ENCODE assay signal across 34 cellular contexts in genomic region chr17:6243186-6243585, GRCh38.
"Had no signal": no experiment of that assay in that cellular context is flagged by ENCODE, and none has a peak within 500 bp of the region (broad histone marks: within the 10 kb centered on the region; RNA-seq: fewer than 3 reads in every experiment).

No MANE protein-coding gene starts in this region.

- H3K27me3 ChIP-seq: ascending aorta had no signal

- H3K4me3 Mint-ChIP-seq: activated CD4-positive, alpha-beta memory T cell treated with anti-CD3 and anti-CD28 coated beads, Interleukin-2, amount 10 ng/mL, durations not matched to agents 7 days and 5 days; activated CD4-positive, alpha-beta T cell treated with anti-CD3 and anti-CD28 coated beads for 36 hours; activated CD4-positive, alpha-beta T cell treated with anti-CD3 and anti-CD28 coated beads, Interleukin-2, amount 10 ng/mL, durations not matched to agents 7 days and 5 days; activated CD8-positive, alpha-beta memory T cell treated with anti-CD3 and anti-CD28 coated beads, Interleukin-2, amount 10 ng/mL, durations not matched to agents 7 days and 5 days; activated CD8-positive, alpha-beta T cell treated with anti-CD3 and anti-CD28 coated beads, Interleukin-2, amount 10 ng/mL, durations not matched to agents 7 days and 5 days; activated naive CD4-positive, alpha-beta T cell treated with anti-CD3 and anti-CD28 coated beads, Interleukin-2, amount 10 ng/mL, durations not matched to agents 7 days and 5 days; activated naive CD4-positive, alpha-beta T cell treated with anti-CD3 and anti-CD28 coated beads, Interleukin-2, amount 50 U/mL, for 24 hours; activated naive CD8-positive, alpha-beta T cell; activated naive CD8-positive, alpha-beta T cell treated with anti-CD3 and anti-CD28 coated beads, Interleukin-2, amount 10 ng/mL, durations not matched to agents 7 days and 5 days; activated naive CD8-positive, alpha-beta T cell treated with anti-CD3 and anti-CD28 coated beads, Interleukin-2, amount 50 U/mL, for 24 hours; activated T-cell treated with anti-CD3 and anti-CD28 coated beads, Interleukin-2, amount 50 U/mL, for 24 hours; brain; T-helper 1 cell treated with Interleukin-12 subunit alpha and Interleukin-12 subunit beta and Interleukin-4 antibody, amounts not matched to agents 30 μg/mL and 1 μg/mL, for 36 hours; T-helper 2 cell treated with Interferon-gamma antibody and Interleukin-4, amounts not matched to agents 5 μg/mL and 100 μg/mL, for 36 hours had no signal

- H3K4me1 Mint-ChIP-seq: activated CD4-positive, alpha-beta memory T cell treated with anti-CD3 and anti-CD28 coated beads, Interleukin-2, amount 10 ng/mL, durations not matched to agents 7 days and 5 days; activated CD4-positive, alpha-beta T cell treated with anti-CD3 and anti-CD28 coated beads for 36 hours; activated CD4-positive, alpha-beta T cell treated with anti-CD3 and anti-CD28 coated beads, Interleukin-2, amount 10 ng/mL, durations not matched to agents 7 days and 5 days; activated CD8-positive, alpha-beta memory T cell treated with anti-CD3 and anti-CD28 coated beads, Interleukin-2, amount 10 ng/mL, durations not matched to agents 7 days and 5 days; activated naive CD4-positive, alpha-beta T cell treated with anti-CD3 and anti-CD28 coated beads, Interleukin-2, amount 10 ng/mL, durations not matched to agents 7 days and 5 days; activated naive CD4-positive, alpha-beta T cell treated with anti-CD3 and anti-CD28 coated beads, Interleukin-2, amount 50 U/mL, for 24 hours; activated naive CD8-positive, alpha-beta T cell treated with anti-CD3 and anti-CD28 coated beads, Interleukin-2, amount 50 U/mL, for 24 hours had no signal

- H3K4me3 ChIP-seq: ascending aorta had no signal

- H3K9me3 ChIP-seq: ascending aorta had no signal

- H3K27ac Mint-ChIP-seq: activated CD4-positive, alpha-beta memory T cell treated with anti-CD3 and anti-CD28 coated beads, Interleukin-2, amount 10 ng/mL, durations not matched to agents 7 days and 5 days; activated CD4-positive, alpha-beta T cell treated with anti-CD3 and anti-CD28 coated beads for 36 hours; activated CD4-positive, alpha-beta T cell treated with anti-CD3 and anti-CD28 coated beads, Interleukin-2, amount 10 ng/mL, durations not matched to agents 7 days and 5 days; activated CD8-positive, alpha-beta memory T cell treated with anti-CD3 and anti-CD28 coated beads, Interleukin-2, amount 10 ng/mL, durations not matched to agents 7 days and 5 days; activated CD8-positive, alpha-beta T cell treated with anti-CD3 and anti-CD28 coated beads, Interleukin-2, amount 10 ng/mL, durations not matched to agents 7 days and 5 days; activated naive CD4-positive, alpha-beta T cell treated with anti-CD3 and anti-CD28 coated beads, Interleukin-2, amount 10 ng/mL, durations not matched to agents 7 days and 5 days; activated naive CD4-positive, alpha-beta T cell treated with anti-CD3 and anti-CD28 coated beads, Interleukin-2, amount 50 U/mL, for 24 hours; activated naive CD8-positive, alpha-beta T cell; activated naive CD8-positive, alpha-beta T cell treated with anti-CD3 and anti-CD28 coated beads, Interleukin-2, amount 10 ng/mL, durations not matched to agents 7 days and 5 days; activated naive CD8-positive, alpha-beta T cell treated with anti-CD3 and anti-CD28 coated beads, Interleukin-2, amount 50 U/mL, for 24 hours; activated T-cell treated with anti-CD3 and anti-CD28 coated beads, Interleukin-2, amount 50 U/mL, for 24 hours; activated T-helper 2 cell treated with anti-CD3 and anti-CD28 coated beads, Interferon-gamma antibody, Interleukin-2, Interleukin-4, amounts not matched to agents 10 μg/mL and 5 μg/mL and 100 μg/mL, durations not matched to agents 14 hours and 24 hours and 36 hours; brain; T-helper 1 cell treated with Interleukin-12 subunit alpha and Interleukin-12 subunit beta and Interleukin-4 antibody, amounts not matched to agents 30 μg/mL and 1 μg/mL, for 36 hours; T-helper 2 cell treated with Interferon-gamma antibody and Interleukin-4, amounts not matched to agents 5 μg/mL and 100 μg/mL, for 36 hours had no signal

- H3K4me1 ChIP-seq: ascending aorta had no signal

- H3K27me3 Mint-ChIP-seq: activated CD4-positive, alpha-beta memory T cell treated with anti-CD3 and anti-CD28 coated beads, Interleukin-2, amount 10 ng/mL, durations not matched to agents 7 days and 5 days had no signal

- H3K36me3 Mint-ChIP-seq: activated CD8-positive, alpha-beta memory T cell treated with anti-CD3 and anti-CD28 coated beads, Interleukin-2, amount 10 ng/mL, durations not matched to agents 7 days and 5 days; activated naive CD4-positive, alpha-beta T cell treated with anti-CD3 and anti-CD28 coated beads, Interleukin-2, amount 10 ng/mL, durations not matched to agents 7 days and 5 days; activated naive CD4-positive, alpha-beta T cell treated with anti-CD3 and anti-CD28 coated beads, Interleukin-2, amount 50 U/mL, for 24 hours; activated naive CD8-positive, alpha-beta T cell; activated naive CD8-positive, alpha-beta T cell treated with anti-CD3 and anti-CD28 coated beads, Interleukin-2, amount 10 ng/mL, durations not matched to agents 7 days and 5 days; brain had no signal

- DNase-seq: activated CD4-positive, alpha-beta memory T cell treated with anti-CD3 and anti-CD28 coated beads, Interleukin-2, amount 10 ng/mL, durations not matched to agents 7 days and 5 days; activated CD4-positive, alpha-beta T cell treated with anti-CD3 and anti-CD28 coated beads for 1 hour; activated CD4-positive, alpha-beta T cell treated with anti-CD3 and anti-CD28 coated beads for 36 hours; activated CD4-positive, alpha-beta T cell treated with anti-CD3 and anti-CD28 coated beads for 48 hours; activated CD4-positive, alpha-beta T cell treated with anti-CD3 and anti-CD28 coated beads, Interleukin-2, amount 10 ng/mL, durations not matched to agents 7 days and 5 days; activated CD4-positive, alpha-beta T cell treated with anti-CD3 and anti-CD28 coated beads, Interleukin-2, amount 50 U/mL, for 48 hours; activated CD4-positive, CD25-positive, alpha-beta regulatory T cell; activated CD8-positive, alpha-beta memory T cell treated with anti-CD3 and anti-CD28 coated beads for 24 hours; activated CD8-positive, alpha-beta memory T cell treated with anti-CD3 and anti-CD28 coated beads, Interleukin-2, amount 10 ng/mL, durations not matched to agents 7 days and 5 days; activated CD8-positive, alpha-beta memory T cell treated with anti-CD3 and anti-CD28 coated beads, Interleukin-2, amount 50 U/mL, for 48 hours; activated CD8-positive, alpha-beta T cell treated with anti-CD3 and anti-CD28 coated beads, Interleukin-2, amount 10 ng/mL, durations not matched to agents 7 days and 5 days; activated effector memory CD4-positive, alpha-beta T cell treated with Interleukin-2 at 50 U/mL for 16 hours; activated gamma-delta T cell; activated naive CD4-positive, alpha-beta T cell treated with anti-CD3 and anti-CD28 coated beads, Interleukin-2, amount 10 ng/mL, durations not matched to agents 7 days and 5 days; activated naive CD4-positive, alpha-beta T cell treated with Interleukin-2 at 50 U/mL for 16 hours; activated naive CD8-positive, alpha-beta T cell treated with anti-CD3 and anti-CD28 coated beads, Interleukin-2, amount 10 ng/mL, durations not matched to agents 7 days and 5 days; activated naive CD8-positive, alpha-beta T cell treated with anti-CD3 and anti-CD28 coated beads, Interleukin-2, amount 50 U/mL, for 24 hours; activated T-cell treated with anti-CD3 and anti-CD28 coated beads, Interleukin-2, amount 50 U/mL, for 24 hours; activated T-cell treated with anti-CD3 and anti-CD28 coated beads, Interleukin-2, amount 50 U/mL, for 48 hours; amygdala; anterior cingulate cortex; central memory CD4-positive, alpha-beta T cell; T-helper 1 cell; T-helper 2 cell; T-helper 9 cell had no signal

- H3K36me3 ChIP-seq: ascending aorta had no signal

- H3K9me3 Mint-ChIP-seq: activated CD4-positive, alpha-beta memory T cell treated with anti-CD3 and anti-CD28 coated beads, Interleukin-2, amount 10 ng/mL, durations not matched to agents 7 days and 5 days; activated CD4-positive, alpha-beta T cell treated with anti-CD3 and anti-CD28 coated beads, Interleukin-2, amount 10 ng/mL, durations not matched to agents 7 days and 5 days; activated naive CD4-positive, alpha-beta T cell treated with anti-CD3 and anti-CD28 coated beads, Interleukin-2, amount 10 ng/mL, durations not matched to agents 7 days and 5 days; activated naive CD4-positive, alpha-beta T cell treated with anti-CD3 and anti-CD28 coated beads, Interleukin-2, amount 50 U/mL, for 24 hours; activated naive CD8-positive, alpha-beta T cell treated with anti-CD3 and anti-CD28 coated beads, Interleukin-2, amount 10 ng/mL, durations not matched to agents 7 days and 5 days; activated naive CD8-positive, alpha-beta T cell treated with anti-CD3 and anti-CD28 coated beads, Interleukin-2, amount 50 U/mL, for 24 hours; activated T-cell treated with anti-CD3 and anti-CD28 coated beads, Interleukin-2, amount 50 U/mL, for 24 hours; activated T-helper 2 cell treated with anti-CD3 and anti-CD28 coated beads, Interferon-gamma antibody, Interleukin-2, Interleukin-4, amounts not matched to agents 10 μg/mL and 5 μg/mL and 100 μg/mL, durations not matched to agents 14 hours and 24 hours and 36 hours; T-helper 1 cell treated with Interleukin-12 subunit alpha and Interleukin-12 subunit beta and Interleukin-4 antibody, amounts not matched to agents 30 μg/mL and 1 μg/mL, for 36 hours; T-helper 2 cell treated with Interferon-gamma antibody and Interleukin-4, amounts not matched to agents 5 μg/mL and 100 μg/mL, for 36 hours had no signal

- H3K27ac ChIP-seq: ascending aorta, VCaP had no signal

- ATAC-seq: activated CD4-positive, alpha-beta T cell treated with anti-CD3 and anti-CD28 coated beads for 36 hours; activated CD4-positive, CD25-positive, alpha-beta regulatory T cell treated with anti-CD3 and anti-CD28 coated beads, Interleukin-2, amount 50 U/mL, for 24 hours; activated CD8-positive, alpha-beta memory T cell treated with anti-CD3 and anti-CD28 coated beads, Interleukin-2, amount 10 ng/mL, durations not matched to agents 7 days and 5 days; activated CD8-positive, alpha-beta T cell treated with anti-CD3 and anti-CD28 coated beads, Interleukin-2, amount 10 ng/mL, durations not matched to agents 7 days and 5 days; activated naive CD8-positive, alpha-beta T cell treated with anti-CD3 and anti-CD28 coated beads, Interleukin-2, amount 50 U/mL, for 24 hours had no signal
